12 cellular contexts compared by ENCODE assay signal in genomic region chrX:18549643-18550042, GRCh38.
A peak's percentile ranks its signal among the peaks of the same experiment; 100 is the strongest.
DNase-seq lines count a peak whose midpoint lies in the region; ATAC-seq, FAIRE-seq and TF ChIP-seq lines count a peak whose summit lies in the region.
"Had no signal": no experiment of that assay in that cellular context is flagged by ENCODE, and none has a peak within 500 bp of the region (broad histone marks: within the 10 kb centered on the region; RNA-seq: fewer than 3 reads in every experiment).

No MANE protein-coding gene starts in this region.

- POLR2A ChIA-PET in H1 (lab: Charles Lee; ENCODE audit: partially characterized antibody) = no interaction called here

- no peaks in the 10 kb centered on the region for H3K23me2 ChIP-seq in H1 (ENCODE audit: low read depth, low read length)

- TF ChIP-seq RAD21 in H1 (IDR thresholded peaks at IDR 0.05 in 1 of 2, conservative IDR thresholded peaks at IDR 0.05 in 1 of 2; ENCODE audit: low read depth in 2 of 2, low read length in 2 of 2) = no peak

- H3K9ac ChIP-seq in H1 (replicated peaks in 1 of 4; ENCODE audit: extremely low read depth in 1 of 4, low read depth in 3 of 4, low read length in 3 of 4) = no peak overlapping the region

- CTCF ChIA-PET in H1 (lab: Charles Lee; ENCODE audit: partially characterized antibody) = no interaction called here

- no peak for TF ChIP-seq POLR2A in H1 (IDR thresholded peaks at IDR 0.05; ENCODE audit: control extremely low read depth in 1 of 2, low read depth in 2 of 2, low read length in 2 of 2)

- no peak overlapping the region for H4K8ac ChIP-seq in H1 (ENCODE audit: extremely low read depth, insufficient read depth, low read length)

- no peak overlapping the region for H3K4me3 ChIP-seq in H1 (ENCODE audit: extremely low read depth in 1 of 4, insufficient read depth in 2 of 4, low read depth in 3 of 4, low read length in 4 of 4)

- H3K36me3 ChIP-seq in H1 (ENCODE audit: control insufficient read depth in 2 of 4, insufficient read depth in 4 of 4, low read length in 3 of 4) = no peaks in the 10 kb centered on the region

- no peak overlapping the region for H2BK15ac ChIP-seq in H1 (ENCODE audit: low read length)

- H3K79me1 ChIP-seq in H1 (ENCODE audit: low read depth, low read length) = no peaks in the 10 kb centered on the region

- H3K4me1 ChIP-seq in H1 (replicated peaks in 1 of 4; ENCODE audit: control insufficient read depth in 3 of 4, insufficient read depth in 4 of 4, low read length in 3 of 4) = peaks cover 0 to 5% (median 4%) of the 10 kb centered on the region in 4 experiments; a peak in 5 of 7 replicates

- H3K27ac ChIP-seq in H1 (ENCODE audit: low read depth, low read length) = no peak overlapping the region

- no peak overlapping the region for H3K4ac ChIP-seq in H1 (replicated peaks; ENCODE audit: insufficient read length, low read depth, low read length)

- H4K91ac ChIP-seq in H1 (replicated peaks; ENCODE audit: insufficient read length, low read length) = no peak overlapping the region

- H3K56ac ChIP-seq in H1 (replicated peaks; ENCODE audit: insufficient read length, low read depth, low read length) = no peak overlapping the region

- peak; percentile 60 for FAIRE-seq in H1 (lab: Jason Lieb, UNC)

- H2BK12ac ChIP-seq in H1 (ENCODE audit: low read depth, low read length) = no peak overlapping the region

- H3K27me3 ChIP-seq in H1 (replicated peaks in 1 of 4; ENCODE audit: control insufficient read depth in 3 of 4, extremely low read depth in 1 of 4, insufficient read depth in 3 of 4, low read length in 3 of 4) = no peaks in the 10 kb centered on the region

- WGBS in H1 (ENCODE audit: extremely low coverage in 1 of 2, insufficient coverage in 1 of 2, insufficient read length in 1 of 2, insufficient replicate concordance in 2 of 2, low coverage in 1 of 2, low lambda C conversion rate in 2 of 2, missing lambda C conversion rate in 1 of 2), 2 experiments = 29% methylated on average over 1 of the region's 1 CpG; no CpG with 5 or more reads in 1 of the 2 experiments

- no peaks in the 10 kb centered on the region for H3K9me3 ChIP-seq in H1 (ENCODE audit: insufficient read depth in 2 of 2, low read depth in 1 of 2, low read length in 1 of 2)

- H4K20me1 ChIP-seq in H1 (replicated peaks in 1 of 2; ENCODE audit: control insufficient read depth in 1 of 2, insufficient read depth in 2 of 2, low read length in 2 of 2) = peaks cover 0 to 10% of the 10 kb centered on the region in 2 experiments

- peak overlapping the region; percentile 3 to 49; a peak in 2 of 4 replicates for H3K4me2 ChIP-seq in H1 (ENCODE audit: insufficient read depth in 1 of 2, low read depth in 2 of 2, low read length in 2 of 2)

- no peak for TF ChIP-seq EP300 in H1 (IDR thresholded peaks at IDR 0.05; ENCODE audit: borderline replicate concordance in 1 of 2, low read depth in 2 of 2, low read length in 2 of 2)

- ATAC-seq in GM21360 (IDR thresholded peaks at IDR 0.05; ENCODE audit: unreplicated experiment) = no peak

- no peak overlapping the region for H3K23ac ChIP-seq in H1 (ENCODE audit: insufficient read length)

- no peak for TF ChIP-seq CTCF in H1 (IDR thresholded peaks at IDR 0.05; ENCODE audit: control extremely low read depth in 1 of 3, insufficient read depth in 1 of 3, low read depth in 1 of 3, low read length in 3 of 3)

- no peak overlapping the region for H3K14ac ChIP-seq in H1 (ENCODE audit: insufficient read length)

- peak; percentile 2 for DNase-seq in M059J (ENCODE audit: low read depth)
- DNase-seq in H1 (ENCODE audit: low read depth in 1 of 2, low spot score in 2 of 2) = no peak
- DNase-seq in iPS-NIHi7 (ENCODE audit: extremely low spot score) = peak; percentile 21
- peak; percentile 63 for DNase-seq in renal cortical epithelial cell (ENCODE audit: low read depth)
- DNase-seq in SIG-M5 treated with dmso at 0.1 percent for 504 hours (lab: John Stamatoyannopoulos, UW; ENCODE audit: unreplicated experiment) = no peak
- no peak for DNase-seq in A172 (ENCODE audit: low spot score)
- DNase-seq: CD8-positive, alpha-beta memory T cell; NCI-H1694; NCI-H69; NK-92 treated with Interleukin-12 subunit alpha and Interleukin-12 subunit beta, amount 100 ng/mL, for 24 hours; OCI-M1 had no signal

- no peak overlapping the region for H2BK120ac ChIP-seq in H1 (replicated peaks; ENCODE audit: low read depth, low read length)

- no peak overlapping the region for H2AFZ ChIP-seq in H1 (ENCODE audit: low read length)

- no peak overlapping the region for H4K5ac ChIP-seq in H1 (ENCODE audit: insufficient read length, low read depth, low read length)

- no peak overlapping the region for H3K18ac ChIP-seq in H1 (ENCODE audit: extremely low read depth, low read length)

- no peak overlapping the region for H2AK5ac ChIP-seq in H1 (ENCODE audit: low read depth, low read length)

- no peak overlapping the region for H2BK5ac ChIP-seq in H1 (ENCODE audit: low read depth, low read length)

- no peak overlapping the region for H2BK20ac ChIP-seq in H1 (ENCODE audit: low read length)

- peaks cover 0 to 7% of the 10 kb centered on the region in 2 experiments; a peak in 1 of 4 replicates for H3K79me2 ChIP-seq in H1 (ENCODE audit: control insufficient read depth in 1 of 2, insufficient read depth in 2 of 2, low read length in 2 of 2)

TF ChIP-seq in H1, 55 proteins besides CTCF, POLR2A, EP300 and RAD21:
- TF ChIP-seq SP1 (IDR thresholded peaks at IDR 0.05; ENCODE audit: low read depth, low read length) = no peak
- no peak for TF ChIP-seq SUZ12 (IDR thresholded peaks at IDR 0.05; ENCODE audit: low read length)

Comparison
In these comparisons a context has a peak if more than half of its experiments do, and no peak if none do; other contexts are left out.
1. DNase-seq: peak in M059J (single experiment), iPS-NIHi7 (single experiment) and renal cortical epithelial cell (single experiment); none in H1 (0 of 2), SIG-M5 treated with dmso at 0.1 percent for 504 hours (single experiment) and A172 (single experiment).